ENCODE assay signal across 8 cellular contexts in the genomic region with DNA sequence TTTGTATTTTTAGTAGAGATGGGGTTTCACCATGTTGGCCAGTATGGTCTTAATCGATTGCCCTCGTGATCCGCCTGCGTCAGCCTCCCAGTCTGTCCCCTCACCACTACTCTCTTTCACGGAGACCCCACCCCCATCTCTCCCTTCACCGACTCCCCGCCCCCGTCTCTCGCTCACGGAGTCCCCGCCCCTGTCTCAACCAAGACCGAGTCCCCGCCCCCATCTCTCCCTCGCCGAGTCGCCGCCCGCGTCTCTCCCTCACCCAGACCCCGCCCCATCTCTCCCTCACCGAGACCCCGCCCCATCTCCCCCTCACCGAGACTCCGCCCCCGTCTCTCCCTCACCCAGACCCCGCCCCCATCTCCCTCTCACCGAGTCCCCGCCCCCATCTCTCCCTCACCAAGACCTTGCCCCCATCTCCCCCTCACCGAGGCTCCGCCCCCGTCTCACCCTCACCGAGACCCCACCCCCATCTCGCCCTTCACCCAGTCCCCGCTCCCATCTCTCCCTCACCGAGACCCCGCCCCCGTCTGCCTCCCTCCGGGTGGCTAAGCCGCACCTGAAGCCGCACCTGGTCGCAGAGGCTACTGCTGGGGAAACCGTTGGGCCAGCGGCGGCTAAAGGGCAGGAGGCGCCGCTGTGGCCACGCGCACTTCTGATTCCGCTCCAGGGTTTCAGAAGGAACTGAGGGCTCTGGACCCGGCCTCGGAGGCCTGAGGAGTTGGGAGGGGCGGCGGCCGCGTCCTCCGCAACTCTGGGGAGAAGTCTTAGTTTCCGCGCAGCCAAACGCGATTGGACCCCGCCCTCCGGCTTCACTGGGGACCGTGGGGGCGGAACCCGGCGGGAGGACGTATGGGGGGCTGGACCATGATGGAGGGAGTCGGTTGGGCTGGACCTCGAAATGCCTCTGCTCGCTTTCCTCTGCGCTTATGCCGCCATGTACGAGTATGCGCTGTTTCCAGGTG. TPM values are rescaled to one million over a fixed set of nuclear protein-coding genes. Genes with fewer than 3 reads are reported as not detected.
DNase-seq lines count a peak whose midpoint lies in the region; ATAC-seq, FAIRE-seq and TF ChIP-seq lines count a peak whose summit lies in the region.

No MANE protein-coding gene starts in this region.

- H3K4me3 ChIP-seq in CD4-positive, CD25-positive, alpha-beta regulatory T cell (ENCODE audit: low read depth, low read length) = peak overlapping the region; percentile 64
- H3K4me3 ChIP-seq in NT2/D1 (ENCODE audit: insufficient read length, low read depth) (peak overlapping the region; percentile 64), endothelial cell of umbilical vein (replicated peaks in 1 of 3; ENCODE audit: insufficient read depth in 1 of 3, low read depth in 1 of 3, low read length in 3 of 3) (peak overlapping the region; percentile 77 to 93 (median 78))

- peak; percentile 93 for FAIRE-seq in endothelial cell of umbilical vein (lab: Jason Lieb, UNC)

- POLR2A ChIA-PET in endothelial cell of umbilical vein (lab: Charles Lee) = interaction anchor here (0.6 kb wide), 1 partner anchor 43 kb away, joined by 3 read pairs; no protein-coding TSS in a partner anchor

- H4K20me1 ChIP-seq in endothelial cell of umbilical vein (replicated peaks; ENCODE audit: control insufficient read depth, extremely low read depth, insufficient read depth, low read length) = no peaks in the 10 kb centered on the region

- H2AFZ ChIP-seq in endothelial cell of umbilical vein (ENCODE audit: low read depth, low read length) = peak overlapping the region; percentile 100

- CTCF ChIA-PET in endothelial cell of umbilical vein (lab: Charles Lee) = no interaction called here

- no peaks in the 10 kb centered on the region for H3K79me2 ChIP-seq in endothelial cell of umbilical vein (ENCODE audit: control insufficient read depth, insufficient read depth, low read length)

- H3K27ac Mint-ChIP-seq in CD4-positive, CD25-positive, alpha-beta regulatory T cell = peak overlapping the region; percentile 88 to 96 (median 94)

- peak; percentile 90 to 95 (median 92) for DNase-seq in CD4-positive, CD25-positive, alpha-beta regulatory T cell
- DNase-seq in HT1080 (ENCODE audit: low read depth) (peak; percentile 34), NT2/D1 (ENCODE audit: low read depth, low spot score) (peak; percentile 97), activated T-cell treated with anti-CD3 and anti-CD28 coated beads for 1 hour (ENCODE audit: low read depth) (peak; percentile 99), endothelial cell of umbilical vein (ENCODE audit: low read depth, low spot score) (peak; percentile 92), midbrain (lab: John Stamatoyannopoulos, UW) (peak; percentile 81)
- peak; percentile 94 to 95 for DNase-seq in stimulated activated CD8-positive, alpha-beta memory T cell treated with anti-CD3 and anti-CD28 coated beads, Interleukin-15, amount 100 ng/mL, for 48 hours (ENCODE audit: low read depth in 2 of 2)

- no peaks in the 10 kb centered on the region for H3K9me3 Mint-ChIP-seq in CD4-positive, CD25-positive, alpha-beta regulatory T cell

- no TSS peak for BruUV-seq in endothelial cell of umbilical vein (replicated peaks; lab: Mats Ljungman, UMichigan)

- peak; percentile 54 for TF ChIP-seq POLR2A in endothelial cell of umbilical vein (IDR thresholded peaks at IDR 0.05; ENCODE audit: low read depth, low read length)

- peaks cover 5 to 28% (median 8%) of the 10 kb centered on the region in 4 donors for H3K4me1 Mint-ChIP-seq in CD4-positive, CD25-positive, alpha-beta regulatory T cell

- H3K36me3 Mint-ChIP-seq in CD4-positive, CD25-positive, alpha-beta regulatory T cell = peaks cover 4% of the 10 kb centered on the region

- H3K4me2 ChIP-seq in endothelial cell of umbilical vein (ENCODE audit: insufficient read depth, low read length) = peak overlapping the region; percentile 84

- peak; percentile 79 to 82 for ATAC-seq in CD4-positive, CD25-positive, alpha-beta regulatory T cell (ENCODE audit: low read depth in 2 of 2)
- ATAC-seq in GM19455 (IDR thresholded peaks at IDR 0.05; ENCODE audit: unreplicated experiment) = peak; percentile 57

- H3K9me1 ChIP-seq in endothelial cell of umbilical vein (replicated peaks; ENCODE audit: control insufficient read depth, extremely low read depth, insufficient read depth, low read length) = no peaks in the 10 kb centered on the region

- H3K9ac ChIP-seq in NT2/D1 (ENCODE audit: insufficient read length, low read depth) = peak overlapping the region; percentile 90
- peak overlapping the region; percentile 73 for H3K9ac ChIP-seq in endothelial cell of umbilical vein (replicated peaks; ENCODE audit: extremely low read depth, insufficient read depth, low read length)

- no peaks in the 10 kb centered on the region for H3K36me3 ChIP-seq in CD4-positive, CD25-positive, alpha-beta regulatory T cell (ENCODE audit: control insufficient read depth, insufficient read depth, low read length)
- no peaks in the 10 kb centered on the region for H3K36me3 ChIP-seq in NT2/D1 (ENCODE audit: insufficient read depth, insufficient read length, low read length)
- H3K36me3 ChIP-seq in endothelial cell of umbilical vein (ENCODE audit: control insufficient read depth in 2 of 2, extremely low read depth in 1 of 2, insufficient read depth in 2 of 2, low read length in 2 of 2) = no peaks in the 10 kb centered on the region

- H3K4me3 Mint-ChIP-seq in CD4-positive, CD25-positive, alpha-beta regulatory T cell = peak overlapping the region; percentile 82 to 92 (median 88)

- H3K9me3 ChIP-seq in CD4-positive, CD25-positive, alpha-beta regulatory T cell (ENCODE audit: control insufficient read depth in 2 of 2, low read length in 2 of 2) = no peaks in the 10 kb centered on the region
- H3K9me3 ChIP-seq in NT2/D1 (ENCODE audit: insufficient read depth, low read length) (no peaks in the 10 kb centered on the region), endothelial cell of umbilical vein (replicated peaks; ENCODE audit: control insufficient read depth, insufficient read depth, low read length) (no peaks in the 10 kb centered on the region)

- no peaks in the 10 kb centered on the region for H3K27me3 Mint-ChIP-seq in CD4-positive, CD25-positive, alpha-beta regulatory T cell

- TF ChIP-seq CTCF in endothelial cell of umbilical vein (IDR thresholded peaks at IDR 0.05; ENCODE audit: extremely low read depth in 1 of 2, insufficient read depth in 1 of 2, low read depth in 1 of 2, low read length in 2 of 2) = no peak

- peaks cover 9% of the 10 kb centered on the region for H3K4me1 ChIP-seq in CD4-positive, CD25-positive, alpha-beta regulatory T cell (ENCODE audit: control insufficient read depth, insufficient read depth, low read length, poor library complexity, severe bottlenecking)
- H3K4me1 ChIP-seq in NT2/D1 (ENCODE audit: insufficient read depth, insufficient read length) = peaks cover 5% of the 10 kb centered on the region
- peaks cover 4% of the 10 kb centered on the region for H3K4me1 ChIP-seq in endothelial cell of umbilical vein (ENCODE audit: control insufficient read depth, extremely low read depth, insufficient read depth, low read length)

- H3K27ac ChIP-seq in CD4-positive, CD25-positive, alpha-beta regulatory T cell (ENCODE audit: insufficient read depth, low read length, poor library complexity, severe bottlenecking) = peak overlapping the region; percentile 85
- peak overlapping the region; percentile 54 for H3K27ac ChIP-seq in endothelial cell of umbilical vein (ENCODE audit: insufficient read depth, low read depth, low read length)

- dilution Hi-C loops in endothelial cell of umbilical vein (cut with MboI; ENCODE audit: extremely low pct_ligation_motif_present, low sequenced_read_pairs) = no loop called here

- intact Hi-C loops in endothelial cell of umbilical vein (cut with micrococcal nuclease) = loop anchor here (1.0 to 2.0 kb wide), 3 partner anchors 17 to 645 kb away; a partner anchor contains a TSS

- no peaks in the 10 kb centered on the region for H3K27me3 ChIP-seq in CD4-positive, CD25-positive, alpha-beta regulatory T cell (ENCODE audit: control insufficient read depth, insufficient read depth, low read length)
- H3K27me3 ChIP-seq in NT2/D1 (ENCODE audit: insufficient read depth, insufficient read length) (no peaks in the 10 kb centered on the region), endothelial cell of umbilical vein (ENCODE audit: control insufficient read depth in 2 of 2, insufficient read depth in 2 of 2, low read length in 2 of 2) (no peaks in the 10 kb centered on the region)

RNA-seq across cellular contexts. Expression of a gene that starts 17.1 kb away (rescaled TPM):
- total RNA-seq in CD4-positive, CD25-positive, alpha-beta regulatory T cell = 8.4 TPM
- 1 to 10 TPM; 3.6 to 6.4 (median 3.9) TPM for polyA plus RNA-seq in CD4-positive, CD25-positive, alpha-beta regulatory T cell
- total RNA-seq in HT1080 (2014; rRNA removed; shearing (Covaris generic)) = 1.9 TPM in 1 of 2 replicates, not detected in the other
- 0.35 and 0.67 TPM in 2 replicates for polyA plus RNA-seq in HT1080 (2015; cell fraction: cytosol; rRNA removed)
- polyA plus RNA-seq in HT1080 (2015; cell fraction: nucleus; rRNA removed) = 0.67 and 1.6 TPM in 2 replicates
- total RNA-seq in endothelial cell of umbilical vein = 6.9 and 8.3 TPM in 2 replicates
- 2.7 and 3.9 TPM in 2 replicates for polyA plus RNA-seq in endothelial cell of umbilical vein
- polyA plus RNA-seq in endothelial cell of umbilical vein (2011; cell fraction: cytosol; rRNA removed) = 3.7 and 4.4 TPM in 2 replicates
- polyA plus RNA-seq in endothelial cell of umbilical vein (2011; cell fraction: nucleus; rRNA removed) = 13.0 and 15.3 TPM in 2 replicates
- 5.3 and 6.9 TPM in 2 replicates for polyA plus RNA-seq in endothelial cell of umbilical vein (2012)
- 8.2 and 17.3 TPM in 2 replicates for polyA minus RNA-seq in endothelial cell of umbilical vein
- polyA minus RNA-seq in endothelial cell of umbilical vein (2011; cell fraction: cytosol; rRNA and poly(A)+ RNA removed) = not detected
- polyA minus RNA-seq in endothelial cell of umbilical vein (2011; cell fraction: nucleus; rRNA and poly(A)+ RNA removed) = 11.1 and 11.5 TPM in 2 replicates

RNA-seq across cellular contexts. Expression of a gene that starts 33.2 kb away (rescaled TPM):
- total RNA-seq in CD4-positive, CD25-positive, alpha-beta regulatory T cell = 34.8 TPM
- polyA plus RNA-seq in CD4-positive, CD25-positive, alpha-beta regulatory T cell = 10 to 100 TPM in 1 of 4 donors, 1 to 10 TPM in 3; 7.8 to 15.9 (median 9.5) TPM
- 21.2 and 24.3 TPM in 2 replicates for total RNA-seq in HT1080 (2014; rRNA removed; shearing (Covaris generic))
- 14.7 and 19.5 TPM in 2 replicates for polyA plus RNA-seq in HT1080 (2015; cell fraction: cytosol; rRNA removed)
- 41.3 and 73.9 TPM in 2 replicates for polyA plus RNA-seq in HT1080 (2015; cell fraction: nucleus; rRNA removed)
- 25.8 and 26.9 TPM in 2 replicates for total RNA-seq in endothelial cell of umbilical vein
- 33.3 and 47.5 TPM in 2 replicates for polyA plus RNA-seq in endothelial cell of umbilical vein
- polyA plus RNA-seq in endothelial cell of umbilical vein (2011; cell fraction: cytosol; rRNA removed) = 22.7 and 30.7 TPM in 2 replicates
- 37.8 and 44.3 TPM in 2 replicates for polyA plus RNA-seq in endothelial cell of umbilical vein (2011; cell fraction: nucleus; rRNA removed)
- polyA plus RNA-seq in endothelial cell of umbilical vein (2012) = 16.0 and 20.6 TPM in 2 replicates
- 13.5 and 16.9 TPM in 2 replicates for polyA minus RNA-seq in endothelial cell of umbilical vein
- 8.6 TPM for polyA minus RNA-seq in endothelial cell of umbilical vein (2011; cell fraction: cytosol; rRNA and poly(A)+ RNA removed)
- 16.0 and 23.8 TPM in 2 replicates for polyA minus RNA-seq in endothelial cell of umbilical vein (2011; cell fraction: nucleus; rRNA and poly(A)+ RNA removed)

RNA-seq across cellular contexts. Expression of a gene that starts 42.1 kb away (rescaled TPM):
- total RNA-seq in CD4-positive, CD25-positive, alpha-beta regulatory T cell = 234 TPM
- polyA plus RNA-seq in CD4-positive, CD25-positive, alpha-beta regulatory T cell = 100 to 1,000 TPM; 786 to 952 (median 832) TPM
- 225 and 406 TPM in 2 replicates for total RNA-seq in HT1080 (2014; rRNA removed; shearing (Covaris generic))
- polyA plus RNA-seq in HT1080 (2015; cell fraction: cytosol; rRNA removed) = 1,028 and 1,184 TPM in 2 replicates
- 334 and 410 TPM in 2 replicates for polyA plus RNA-seq in HT1080 (2015; cell fraction: nucleus; rRNA removed)
- total RNA-seq in endothelial cell of umbilical vein = 351 and 364 TPM in 2 replicates
- 839 and 1,226 TPM in 2 replicates for polyA plus RNA-seq in endothelial cell of umbilical vein
- 1,164 and 1,424 TPM in 2 replicates for polyA plus RNA-seq in endothelial cell of umbilical vein (2011; cell fraction: cytosol; rRNA removed)
- 366 and 439 TPM in 2 replicates for polyA plus RNA-seq in endothelial cell of umbilical vein (2011; cell fraction: nucleus; rRNA removed)
- polyA plus RNA-seq in endothelial cell of umbilical vein (2012) = 737 and 963 TPM in 2 replicates
- 190 and 222 TPM in 2 replicates for polyA minus RNA-seq in endothelial cell of umbilical vein
- polyA minus RNA-seq in endothelial cell of umbilical vein (2011; cell fraction: cytosol; rRNA and poly(A)+ RNA removed) = 69.3 TPM
- 23.9 and 25.1 TPM in 2 replicates for polyA minus RNA-seq in endothelial cell of umbilical vein (2011; cell fraction: nucleus; rRNA and poly(A)+ RNA removed)

RNA-seq across cellular contexts. Expression of a gene that starts 49.5 kb away (rescaled TPM):
- total RNA-seq in CD4-positive, CD25-positive, alpha-beta regulatory T cell = 72.0 TPM
- 100 to 1,000 TPM in 3 of 4 donors, 10 to 100 TPM in 1; 87.9 to 135 (median 113) TPM for polyA plus RNA-seq in CD4-positive, CD25-positive, alpha-beta regulatory T cell
- total RNA-seq in HT1080 (2014; rRNA removed; shearing (Covaris generic)) = 146 and 165 TPM in 2 replicates
- 83.6 and 108 TPM in 2 replicates for polyA plus RNA-seq in HT1080 (2015; cell fraction: cytosol; rRNA removed)
- 55.9 and 61.8 TPM in 2 replicates for polyA plus RNA-seq in HT1080 (2015; cell fraction: nucleus; rRNA removed)
- total RNA-seq in endothelial cell of umbilical vein = 97.4 and 98.1 TPM in 2 replicates
- polyA plus RNA-seq in endothelial cell of umbilical vein = 115 and 129 TPM in 2 replicates
- polyA plus RNA-seq in endothelial cell of umbilical vein (2011; cell fraction: cytosol; rRNA removed) = 80.4 and 106 TPM in 2 replicates
- polyA plus RNA-seq in endothelial cell of umbilical vein (2011; cell fraction: nucleus; rRNA removed) = 57.1 and 64.3 TPM in 2 replicates
- 56.8 and 68.7 TPM in 2 replicates for polyA plus RNA-seq in endothelial cell of umbilical vein (2012)
- 22.2 and 28.5 TPM in 2 replicates for polyA minus RNA-seq in endothelial cell of umbilical vein
- 39.6 TPM for polyA minus RNA-seq in endothelial cell of umbilical vein (2011; cell fraction: cytosol; rRNA and poly(A)+ RNA removed)
- polyA minus RNA-seq in endothelial cell of umbilical vein (2011; cell fraction: nucleus; rRNA and poly(A)+ RNA removed) = 11.3 and 16.6 TPM in 2 replicates

Comparison
In these comparisons a context has a peak if more than half of its experiments do, and no peak if none do; other contexts are left out.
1. Peak in every context shown above with its lines: DNase-seq, ATAC-seq, H3K4me3 ChIP-seq and H3K27ac ChIP-seq.
2. DNase-seq: peak in every context shown above with its lines; median percentile 99 in activated T-cell treated with anti-CD3 and anti-CD28 coated beads for 1 hour; 97 in NT2/D1; 94 in stimulated activated CD8-positive, alpha-beta memory T cell treated with anti-CD3 and anti-CD28 coated beads, Interleukin-15, amount 100 ng/mL, for 48 hours; 92 in CD4-positive, CD25-positive, alpha-beta regulatory T cell; 92 in endothelial cell of umbilical vein; 81 in midbrain; 34 in HT1080.